In the genomic region with DNA sequence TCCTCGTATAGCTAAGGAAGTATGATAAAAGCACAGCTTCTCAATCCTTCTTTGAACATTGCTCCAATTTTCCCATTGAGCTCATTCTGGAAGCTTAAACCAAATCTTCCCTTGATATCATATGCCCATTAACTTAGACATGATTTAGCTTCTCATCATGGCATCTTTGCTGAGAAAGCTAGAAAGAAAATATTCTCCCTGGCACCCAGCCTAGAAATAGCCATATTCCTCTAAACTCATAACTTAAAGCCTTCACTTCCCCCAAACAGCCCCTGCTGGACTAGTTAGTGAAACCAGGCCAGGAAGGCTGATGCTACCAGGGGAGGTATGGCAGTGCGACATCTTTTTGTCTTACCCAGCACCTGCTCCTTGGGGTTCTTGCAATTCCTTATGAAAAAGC, we compare ENCODE assay signal across 18 cellular contexts. TPM values are rescaled to one million over a fixed set of nuclear protein-coding genes. Genes with fewer than 3 reads are reported as not detected.
A peak's percentile ranks its signal among the peaks of the same experiment; 100 is the strongest.
DNase-seq lines count a peak whose midpoint lies in the region; FAIRE-seq and TF ChIP-seq lines count a peak whose summit lies in the region.
"Had no signal": no experiment of that assay in that cellular context is flagged by ENCODE, and none has a peak within 500 bp of the region (broad histone marks: within the 10 kb centered on the region; RNA-seq: fewer than 3 reads in every experiment).

No MANE protein-coding gene starts in this region.

- no peak overlapping the region for H3K27ac ChIP-seq in endothelial cell of umbilical vein (ENCODE audit: insufficient read depth, low read depth, low read length)
- H3K27ac ChIP-seq: gastroesophageal sphincter, neutrophil, SK-N-MC had no signal

- H3K9me3 ChIP-seq in endothelial cell of umbilical vein (replicated peaks; ENCODE audit: control insufficient read depth, insufficient read depth, low read length): no peaks in the 10 kb centered on the region
- H3K9me3 ChIP-seq: gastroesophageal sphincter, neutrophil had no signal

- H3K4me3 ChIP-seq in endothelial cell of umbilical vein (replicated peaks in 1 of 3; ENCODE audit: insufficient read depth in 1 of 3, low read depth in 1 of 3, low read length in 3 of 3): no peak overlapping the region
- H3K4me3 ChIP-seq: gastroesophageal sphincter, lung, SK-N-MC had no signal

- no peak overlapping the region for H2AFZ ChIP-seq in endothelial cell of umbilical vein (ENCODE audit: low read depth, low read length)

- no peaks in the 10 kb centered on the region for H3K27me3 ChIP-seq in endothelial cell of umbilical vein (ENCODE audit: control insufficient read depth in 2 of 2, insufficient read depth in 2 of 2, low read length in 2 of 2)
- H3K27me3 ChIP-seq: gastroesophageal sphincter, neutrophil had no signal

- H3K27ac Mint-ChIP-seq in activated naive CD4-positive, alpha-beta T cell treated with anti-CD3 and anti-CD28 coated beads, Interleukin-2, amount 10 ng/mL, durations not matched to agents 7 days and 5 days: no peak overlapping the region
- no peak overlapping the region for H3K27ac Mint-ChIP-seq in activated T-helper 1 cell treated with anti-CD3 and anti-CD28 coated beads, Interleukin-12 subunit alpha, Interleukin-12 subunit beta, Interleukin-2, Interleukin-4 antibody, amounts not matched to agents 30 ng/mL and 10 ng/mL and 1 ng/mL, durations not matched to agents 14 hours and 24 hours and 36 hours
- H3K27ac Mint-ChIP-seq in type B pancreatic cell: no peak overlapping the region
- no peak overlapping the region for H3K27ac Mint-ChIP-seq in nephron progenitor cell
- H3K27ac Mint-ChIP-seq in progenitor cell of endocrine pancreas: no peak overlapping the region

- DNase-seq in activated naive CD4-positive, alpha-beta T cell treated with anti-CD3 and anti-CD28 coated beads, Interleukin-2, amount 10 ng/mL, durations not matched to agents 7 days and 5 days: no peak
- DNase-seq in activated naive CD4-positive, alpha-beta T cell (lab: John Stamatoyannopoulos, UW): no peak
- no peak for DNase-seq in activated T-helper 1 cell treated with anti-CD3 and anti-CD28 coated beads, Interleukin-12 subunit alpha, Interleukin-12 subunit beta, Interleukin-2, Interleukin-4 antibody, amounts not matched to agents 30 ng/mL and 10 ng/mL and 1 ng/mL, durations not matched to agents 14 hours and 24 hours and 36 hours (ENCODE audit: low spot score)
- DNase-seq in endothelial cell of umbilical vein (ENCODE audit: low read depth, low spot score) (no peak), type B pancreatic cell (ENCODE audit: extremely low spot score, unreplicated experiment) (no peak), nephron progenitor cell (no peak), progenitor cell of endocrine pancreas (ENCODE audit: low spot score, unreplicated experiment) (no peak)
- no peak for DNase-seq in stimulated activated CD4-positive, alpha-beta T cell treated with anti-CD3 and anti-CD28 coated beads, Interleukin-1b, Interleukin-23, amount 100 ng/mL, for 48 hours
- DNase-seq: activated CD4-positive, CD25-positive, alpha-beta regulatory T cell; activated effector memory CD4-positive, alpha-beta T cell treated with anti-CD3 and anti-CD28 coated beads, Interleukin-2, amount 50 U/mL, for 16 hours; Karpas-422; NCI-H146; NCI-H446 treated with DMSO at 0.1 percent for 48 hours had no signal

- dilution Hi-C loops in endothelial cell of umbilical vein (cut with MboI; ENCODE audit: extremely low pct_ligation_motif_present, low sequenced_read_pairs): no loop called here

- H3K9ac ChIP-seq in endothelial cell of umbilical vein (replicated peaks; ENCODE audit: extremely low read depth, insufficient read depth, low read length): no peak overlapping the region

- H3K36me3 Mint-ChIP-seq in activated naive CD4-positive, alpha-beta T cell treated with anti-CD3 and anti-CD28 coated beads, Interleukin-2, amount 10 ng/mL, durations not matched to agents 7 days and 5 days: peaks cover 64% of the 10 kb centered on the region
- H3K36me3 Mint-ChIP-seq in activated T-helper 1 cell treated with anti-CD3 and anti-CD28 coated beads, Interleukin-12 subunit alpha, Interleukin-12 subunit beta, Interleukin-2, Interleukin-4 antibody, amounts not matched to agents 30 ng/mL and 10 ng/mL and 1 ng/mL, durations not matched to agents 14 hours and 24 hours and 36 hours (ENCODE audit: low read depth): peaks cover 45% of the 10 kb centered on the region
- H3K36me3 Mint-ChIP-seq in type B pancreatic cell (peaks cover 16% of the 10 kb centered on the region), nephron progenitor cell (ENCODE audit: low read depth) (peaks cover 5% of the 10 kb centered on the region), progenitor cell of endocrine pancreas (ENCODE audit: insufficient read depth) (peaks cover 6% of the 10 kb centered on the region)

- BruUV-seq in endothelial cell of umbilical vein (replicated peaks; lab: Mats Ljungman, UMichigan): no TSS peak

- H3K4me3 Mint-ChIP-seq in activated naive CD4-positive, alpha-beta T cell treated with anti-CD3 and anti-CD28 coated beads, Interleukin-2, amount 10 ng/mL, durations not matched to agents 7 days and 5 days: peak overlapping the region; percentile 90
- peak overlapping the region; percentile 28 for H3K4me3 Mint-ChIP-seq in activated T-helper 1 cell treated with anti-CD3 and anti-CD28 coated beads, Interleukin-12 subunit alpha, Interleukin-12 subunit beta, Interleukin-2, Interleukin-4 antibody, amounts not matched to agents 30 ng/mL and 10 ng/mL and 1 ng/mL, durations not matched to agents 14 hours and 24 hours and 36 hours
- H3K4me3 Mint-ChIP-seq in type B pancreatic cell (peak overlapping the region; percentile 9), nephron progenitor cell (no peak overlapping the region), progenitor cell of endocrine pancreas (ENCODE audit: low read depth) (no peak overlapping the region)

- peaks cover 59% of the 10 kb centered on the region for H3K4me1 Mint-ChIP-seq in activated naive CD4-positive, alpha-beta T cell treated with anti-CD3 and anti-CD28 coated beads, Interleukin-2, amount 10 ng/mL, durations not matched to agents 7 days and 5 days
- peaks cover 68% of the 10 kb centered on the region for H3K4me1 Mint-ChIP-seq in activated T-helper 1 cell treated with anti-CD3 and anti-CD28 coated beads, Interleukin-12 subunit alpha, Interleukin-12 subunit beta, Interleukin-2, Interleukin-4 antibody, amounts not matched to agents 30 ng/mL and 10 ng/mL and 1 ng/mL, durations not matched to agents 14 hours and 24 hours and 36 hours (ENCODE audit: low read depth)
- H3K4me1 Mint-ChIP-seq in type B pancreatic cell (ENCODE audit: unreplicated experiment) (peaks cover 43% of the 10 kb centered on the region), nephron progenitor cell (peaks cover 44% of the 10 kb centered on the region), progenitor cell of endocrine pancreas (ENCODE audit: low read depth) (peaks cover 19% of the 10 kb centered on the region)

- no peak for TF ChIP-seq POLR2A in endothelial cell of umbilical vein (IDR thresholded peaks at IDR 0.05; ENCODE audit: low read depth, low read length)

- H4K20me1 ChIP-seq in endothelial cell of umbilical vein (replicated peaks; ENCODE audit: control insufficient read depth, extremely low read depth, insufficient read depth, low read length): peaks cover 4% of the 10 kb centered on the region

- H3K4me2 ChIP-seq in endothelial cell of umbilical vein (ENCODE audit: insufficient read depth, low read length): peak overlapping the region; percentile 97

- H3K4me1 ChIP-seq in endothelial cell of umbilical vein (ENCODE audit: control insufficient read depth, extremely low read depth, insufficient read depth, low read length): peaks cover 40% of the 10 kb centered on the region

- H3K27me3 Mint-ChIP-seq in activated naive CD4-positive, alpha-beta T cell treated with anti-CD3 and anti-CD28 coated beads, Interleukin-2, amount 10 ng/mL, durations not matched to agents 7 days and 5 days: no peaks in the 10 kb centered on the region
- no peaks in the 10 kb centered on the region for H3K27me3 Mint-ChIP-seq in activated T-helper 1 cell treated with anti-CD3 and anti-CD28 coated beads, Interleukin-12 subunit alpha, Interleukin-12 subunit beta, Interleukin-2, Interleukin-4 antibody, amounts not matched to agents 30 ng/mL and 10 ng/mL and 1 ng/mL, durations not matched to agents 14 hours and 24 hours and 36 hours (ENCODE audit: insufficient read depth)
- H3K27me3 Mint-ChIP-seq in type B pancreatic cell (no peaks in the 10 kb centered on the region), nephron progenitor cell (ENCODE audit: low read depth, poor library complexity) (peaks cover 2% of the 10 kb centered on the region), progenitor cell of endocrine pancreas (no peaks in the 10 kb centered on the region)

- no peaks in the 10 kb centered on the region for H3K9me3 Mint-ChIP-seq in activated naive CD4-positive, alpha-beta T cell treated with anti-CD3 and anti-CD28 coated beads, Interleukin-2, amount 10 ng/mL, durations not matched to agents 7 days and 5 days
- H3K9me3 Mint-ChIP-seq in activated T-helper 1 cell treated with anti-CD3 and anti-CD28 coated beads, Interleukin-12 subunit alpha, Interleukin-12 subunit beta, Interleukin-2, Interleukin-4 antibody, amounts not matched to agents 30 ng/mL and 10 ng/mL and 1 ng/mL, durations not matched to agents 14 hours and 24 hours and 36 hours: no peaks in the 10 kb centered on the region
- H3K9me3 Mint-ChIP-seq in type B pancreatic cell: no peaks in the 10 kb centered on the region
- no peaks in the 10 kb centered on the region for H3K9me3 Mint-ChIP-seq in nephron progenitor cell
- H3K9me3 Mint-ChIP-seq in progenitor cell of endocrine pancreas (ENCODE audit: low read depth): no peaks in the 10 kb centered on the region

- peaks cover 90% of the 10 kb centered on the region for H3K79me2 ChIP-seq in endothelial cell of umbilical vein (ENCODE audit: control insufficient read depth, insufficient read depth, low read length)

- intact Hi-C loops in activated T-helper 1 cell treated with anti-CD3 and anti-CD28 coated beads, Interleukin-12 subunit alpha, Interleukin-12 subunit beta, Interleukin-2, Interleukin-4 antibody, amounts not matched to agents 30 ng/mL and 10 ng/mL and 1 ng/mL, durations not matched to agents 14 hours and 24 hours and 36 hours (cut with micrococcal nuclease): no loop called here
- intact Hi-C loops in endothelial cell of umbilical vein (cut with micrococcal nuclease): no loop called here

- H3K9me1 ChIP-seq in endothelial cell of umbilical vein (replicated peaks; ENCODE audit: control insufficient read depth, extremely low read depth, insufficient read depth, low read length): peaks cover 3% of the 10 kb centered on the region

- POLR2A ChIA-PET in endothelial cell of umbilical vein (lab: Charles Lee): interaction anchor here (0.5 to 0.6 kb wide), 2 partner anchors 10 to 131 kb away, joined by 3 read pairs; no protein-coding TSS in a partner anchor

- TF ChIP-seq CTCF in endothelial cell of umbilical vein (IDR thresholded peaks at IDR 0.05; ENCODE audit: extremely low read depth in 1 of 2, insufficient read depth in 1 of 2, low read depth in 1 of 2, low read length in 2 of 2): no peak
- TF ChIP-seq CTCF in type B pancreatic cell (conservative IDR thresholded peaks at IDR 0.05): no peak
- TF ChIP-seq CTCF in nephron progenitor cell (IDR thresholded peaks at IDR 0.05): no peak
- TF ChIP-seq CTCF in progenitor cell of endocrine pancreas (IDR thresholded peaks at IDR 0.05; ENCODE audit: unreplicated experiment): no peak

- peaks cover 4 to 5% of the 10 kb centered on the region in 2 experiments for H3K36me3 ChIP-seq in endothelial cell of umbilical vein (ENCODE audit: control insufficient read depth in 2 of 2, extremely low read depth in 1 of 2, insufficient read depth in 2 of 2, low read length in 2 of 2)
- H3K36me3 ChIP-seq: gastroesophageal sphincter had no signal

- CTCF ChIA-PET in activated naive CD4-positive, alpha-beta T cell treated with anti-CD3 and anti-CD28 coated beads, Interleukin-2, amount 10 ng/mL, durations not matched to agents 7 days and 5 days (lab: Charles Lee): interaction anchor here (0.6 to 2.7 kb wide), 4 partner anchors 14 to 74 kb away, joined by 3 to 13 read pairs (median 3); no protein-coding TSS in a partner anchor
- CTCF ChIA-PET in endothelial cell of umbilical vein (lab: Charles Lee): interaction anchor here (0.5 to 1.6 kb wide), 8 partner anchors 10 to 515 kb away, joined by 3 to 5 read pairs (median 4); no protein-coding TSS in a partner anchor

- FAIRE-seq in endothelial cell of umbilical vein (lab: Jason Lieb, UNC): no peak
- FAIRE-seq: H54 had no signal

RNA-seq across cellular contexts. Expression of gene AAK1, which starts 4.3 kb away (rescaled TPM):
- 89.2 and 94.0 TPM in 2 replicates for total RNA-seq in activated T-helper 1 cell treated with anti-CD3 and anti-CD28 coated beads, Interleukin-12 subunit alpha, Interleukin-12 subunit beta, Interleukin-2, Interleukin-4 antibody, amounts not matched to agents 30 ng/mL and 10 ng/mL and 1 ng/mL, durations not matched to agents 14 hours and 24 hours and 36 hours
- total RNA-seq in endothelial cell of umbilical vein (116 and 127 TPM in 2 replicates), type B pancreatic cell (ENCODE audit: low replicate concordance) (45.5 and 50.3 TPM in 2 replicates), progenitor cell of endocrine pancreas (42.5 and 43.4 TPM in 2 replicates)
- 29.2 and 31.0 TPM in 2 replicates for polyA plus RNA-seq in endothelial cell of umbilical vein
- 41.4 and 42.4 TPM in 2 replicates for polyA plus RNA-seq in endothelial cell of umbilical vein (2011; cell fraction: cytosol; rRNA removed)
- 86.7 and 94.8 TPM in 2 replicates for polyA plus RNA-seq in endothelial cell of umbilical vein (2011; cell fraction: nucleus; rRNA removed)
- polyA plus RNA-seq in endothelial cell of umbilical vein (2012): 45.3 and 54.2 TPM in 2 replicates
- polyA minus RNA-seq in endothelial cell of umbilical vein: 94.4 and 98.8 TPM in 2 replicates
- 11.4 TPM for polyA minus RNA-seq in endothelial cell of umbilical vein (2011; cell fraction: cytosol; rRNA and poly(A)+ RNA removed)
- 152 and 180 TPM in 2 replicates for polyA minus RNA-seq in endothelial cell of umbilical vein (2011; cell fraction: nucleus; rRNA and poly(A)+ RNA removed)

Comparison
In these comparisons a context has a peak if more than half of its experiments do, and no peak if none do; other contexts are left out.
1. H3K4me3 Mint-ChIP-seq: peak in activated naive CD4-positive, alpha-beta T cell treated with anti-CD3 and anti-CD28 coated beads, Interleukin-2, amount 10 ng/mL, durations not matched to agents 7 days and 5 days (single experiment), activated T-helper 1 cell treated with anti-CD3 and anti-CD28 coated beads, Interleukin-12 subunit alpha, Interleukin-12 subunit beta, Interleukin-2, Interleukin-4 antibody, amounts not matched to agents 30 ng/mL and 10 ng/mL and 1 ng/mL, durations not matched to agents 14 hours and 24 hours and 36 hours (single experiment) and type B pancreatic cell (single experiment); none in nephron progenitor cell (single experiment) and progenitor cell of endocrine pancreas (single experiment).